ENCODE assay signal across 12 cellular contexts in genomic region chr2:152395132-152396024, GRCh38.
A peak's percentile ranks its signal among the peaks of the same experiment; 100 is the strongest.
DNase-seq lines count a peak whose midpoint lies in the region; ATAC-seq and TF ChIP-seq lines count a peak whose summit lies in the region.
"Had no signal": no experiment of that assay in that cellular context is flagged by ENCODE, and none has a peak within 500 bp of the region (broad histone marks: within the 10 kb centered on the region; RNA-seq: fewer than 3 reads in every experiment).

No MANE protein-coding gene starts in this region.

- peaks cover 4% of the 10 kb centered on the region for H3K4me1 Mint-ChIP-seq in activated T-helper 17 cell treated with anti-CD3 and anti-CD28 coated beads, Interleukin-2, amount 50 U/mL, for 72 hours

- peak; percentile 29 for DNase-seq in AG20443 (ENCODE audit: low spot score)
- peak; percentile 29 for DNase-seq in astrocyte of the hippocampus (ENCODE audit: low read depth, low spot score)
- DNase-seq in heart left ventricle = no peak
- no peak for DNase-seq in gastrocnemius medialis
- no peak for DNase-seq in effector memory CD4-positive, alpha-beta T cell
- DNase-seq: activated CD4-positive, alpha-beta T cell treated with anti-CD3 and anti-CD28 coated beads for 48 hours; activated gamma-delta T cell treated with Interleukin-2 at 50 U/mL for 16 hours; left cardiac atrium; pancreas had no signal

- ATAC-seq in heart left ventricle = peak; percentile 22 to 50 (median 38)
- ATAC-seq in gastrocnemius medialis = peak; percentile 42 to 51
- no peak for ATAC-seq in activated T-helper 17 cell treated with anti-CD3 and anti-CD28 coated beads, Interleukin-2, amount 50 U/mL, for 72 hours (replicated peaks)
- no peak for ATAC-seq in GM21447 (IDR thresholded peaks at IDR 0.05; ENCODE audit: unreplicated experiment)
- no peak for ATAC-seq in GM21786 (IDR thresholded peaks at IDR 0.05; ENCODE audit: unreplicated experiment)

- H3K27me3 Mint-ChIP-seq in activated T-helper 17 cell treated with anti-CD3 and anti-CD28 coated beads, Interleukin-2, amount 50 U/mL, for 72 hours = peaks cover 28% of the 10 kb centered on the region

- TF ChIP-seq CTCF in heart left ventricle (IDR thresholded peaks at IDR 0.05) = no peak
- no peak for TF ChIP-seq CTCF in gastrocnemius medialis (IDR thresholded peaks at IDR 0.05 in 4 of 5, conservative IDR thresholded peaks at IDR 0.05 in 1 of 5)

- TF ChIP-seq POLR2A in heart left ventricle (IDR thresholded peaks at IDR 0.05) (no peak), gastrocnemius medialis (IDR thresholded peaks at IDR 0.05) (no peak)

- H3K36me3 Mint-ChIP-seq in activated T-helper 17 cell treated with anti-CD3 and anti-CD28 coated beads, Interleukin-2, amount 50 U/mL, for 72 hours (ENCODE audit: low read depth) = no peaks in the 10 kb centered on the region

- no peaks in the 10 kb centered on the region for H3K36me3 ChIP-seq in heart left ventricle
- no peaks in the 10 kb centered on the region for H3K36me3 ChIP-seq in gastrocnemius medialis
- H3K36me3 ChIP-seq in effector memory CD4-positive, alpha-beta T cell (ENCODE audit: control insufficient read depth, insufficient read depth, low read length) = no peaks in the 10 kb centered on the region
- H3K36me3 ChIP-seq: pancreas had no signal

- H3K9me3 ChIP-seq in heart left ventricle = no peaks in the 10 kb centered on the region
- H3K9me3 ChIP-seq in gastrocnemius medialis = no peaks in the 10 kb centered on the region
- H3K9me3 ChIP-seq in effector memory CD4-positive, alpha-beta T cell (ENCODE audit: control insufficient read depth, low read length) = no peaks in the 10 kb centered on the region
- H3K9me3 ChIP-seq: pancreas had no signal

- H3K4me3 ChIP-seq in heart left ventricle (peak overlapping the region in 8 of 12 donors; percentile 10 to 51 (median 27)), gastrocnemius medialis (peak overlapping the region; percentile 15 to 48 (median 23))
- H3K4me3 ChIP-seq in effector memory CD4-positive, alpha-beta T cell (ENCODE audit: insufficient read depth, low read depth, low read length, poor library complexity, severe bottlenecking) = no peak overlapping the region
- H3K4me3 ChIP-seq: pancreas had no signal

- no peak overlapping the region for H3K27ac Mint-ChIP-seq in activated T-helper 17 cell treated with anti-CD3 and anti-CD28 coated beads, Interleukin-2, amount 50 U/mL, for 72 hours

- 78 to 82% (median 80%) methylated on average over 9 of the region's 9 CpGs for WGBS in heart left ventricle, 4 donors

- intact Hi-C loops in heart left ventricle (cut with DNase I) (no loop called here), gastrocnemius medialis (cut with DNase I; ENCODE audit: low total_unique reads) (no loop called here)

- H3K9me3 Mint-ChIP-seq in activated T-helper 17 cell treated with anti-CD3 and anti-CD28 coated beads, Interleukin-2, amount 50 U/mL, for 72 hours = peaks cover 4% of the 10 kb centered on the region

- peak overlapping the region in 7 of 12 donors; percentile 21 to 73 (median 60) for H3K27ac ChIP-seq in heart left ventricle
- peak overlapping the region; percentile 47 to 75 (median 64) for H3K27ac ChIP-seq in gastrocnemius medialis
- H3K27ac ChIP-seq in effector memory CD4-positive, alpha-beta T cell (ENCODE audit: insufficient read depth, low read length, poor library complexity, severe bottlenecking) = no peak overlapping the region
- H3K27ac ChIP-seq: pancreas had no signal

- no peak overlapping the region for H3K4me3 Mint-ChIP-seq in activated T-helper 17 cell treated with anti-CD3 and anti-CD28 coated beads, Interleukin-2, amount 50 U/mL, for 72 hours

- H3K27me3 ChIP-seq in heart left ventricle = no peaks in the 10 kb centered on the region
- H3K27me3 ChIP-seq in gastrocnemius medialis = no peaks in the 10 kb centered on the region
- H3K27me3 ChIP-seq in effector memory CD4-positive, alpha-beta T cell (replicated peaks; ENCODE audit: control insufficient read depth, insufficient read depth, low read length, poor library complexity, severe bottlenecking) = no peaks in the 10 kb centered on the region
- H3K27me3 ChIP-seq: pancreas had no signal

- in situ Hi-C loops in gastrocnemius medialis (cut with MboI; ENCODE audit: low sequenced_read_pairs in 4 of 4) = loop anchor here in 1 of 4 donors (10.0 kb wide), 1 partner anchor 51 kb away; no protein-coding TSS in a partner anchor

- H3K4me1 ChIP-seq in heart left ventricle = peaks cover 0 to 26% (median 0%) of the 10 kb centered on the region in 12 donors
- peaks cover 49 to 50% of the 10 kb centered on the region in 2 donors for H3K4me1 ChIP-seq in gastrocnemius medialis
- no peaks in the 10 kb centered on the region for H3K4me1 ChIP-seq in effector memory CD4-positive, alpha-beta T cell (ENCODE audit: control insufficient read depth, insufficient read depth, low read length, poor library complexity, severe bottlenecking)

Comparison
In these comparisons a context has a peak if more than half of its experiments do, and no peak if none do; other contexts are left out.
1. DNase-seq: peak in AG20443 (single experiment) and astrocyte of the hippocampus (single experiment); none in heart left ventricle (0 of 5), gastrocnemius medialis (0 of 2) and effector memory CD4-positive, alpha-beta T cell (0 of 3).
2. ATAC-seq: peak in heart left ventricle (4 of 4) and gastrocnemius medialis (2 of 2); none in activated T-helper 17 cell treated with anti-CD3 and anti-CD28 coated beads, Interleukin-2, amount 50 U/mL, for 72 hours (single experiment), GM21447 (single experiment) and GM21786 (single experiment).